In the genomic region with DNA sequence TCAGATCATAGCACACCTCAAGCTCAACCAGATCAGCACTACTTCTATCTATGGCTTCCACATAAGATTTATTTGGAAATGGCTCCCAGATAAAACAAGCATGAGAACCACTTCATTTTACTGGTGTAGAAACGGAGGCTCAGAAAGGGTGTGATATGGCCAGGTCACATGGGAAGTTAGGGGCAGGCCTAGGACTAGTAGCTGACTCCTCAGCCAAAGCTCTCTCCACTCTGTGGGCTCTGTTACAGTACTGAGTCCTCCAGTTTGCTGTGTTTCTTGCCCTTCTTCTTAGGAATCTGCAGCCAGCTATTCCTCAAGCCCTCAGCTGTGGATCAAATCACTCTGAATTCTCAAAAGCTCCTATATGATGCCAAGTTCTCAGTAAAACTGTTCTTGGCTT, we compare ENCODE assay signal across 16 cellular contexts. TPM values are rescaled to one million over a fixed set of nuclear protein-coding genes. Genes with fewer than 3 reads are reported as not detected.
"Had no signal": no experiment of that assay in that cellular context is flagged by ENCODE, and none has a peak within 500 bp of the region (broad histone marks: within the 10 kb centered on the region; RNA-seq: fewer than 3 reads in every experiment).

No MANE protein-coding gene starts in this region.

- H3K27ac Mint-ChIP-seq: activated CD4-positive, alpha-beta memory T cell treated with anti-CD3 and anti-CD28 coated beads for 36 hours; activated naive CD8-positive, alpha-beta T cell treated with anti-CD3 and anti-CD28 coated beads, Interleukin-2, amount 10 ng/mL, durations not matched to agents 7 days and 5 days; natural killer cell treated with Interleukin-12 subunit alpha and Interleukin-12 subunit beta and Interleukin-15 and Interleukin-18, amount 100 ng/mL, for 72 hours; stimulated activated naive CD8-positive, alpha-beta T cell treated with anti-CD3 and anti-CD28 coated beads, Interleukin-15, amount 100 ng/mL, for 72 hours; T-cell had no signal

- H3K9me3 Mint-ChIP-seq: activated CD4-positive, alpha-beta memory T cell treated with anti-CD3 and anti-CD28 coated beads for 36 hours; activated naive CD8-positive, alpha-beta T cell treated with anti-CD3 and anti-CD28 coated beads, Interleukin-2, amount 10 ng/mL, durations not matched to agents 7 days and 5 days; activated T-cell treated with anti-CD3 and anti-CD28 coated beads, Interleukin-2, amount 50 U/mL, for 4 hours; central memory CD8-positive, alpha-beta T cell; natural killer cell treated with Interleukin-12 subunit alpha and Interleukin-12 subunit beta and Interleukin-15 and Interleukin-18, amount 100 ng/mL, for 72 hours; stimulated activated naive CD8-positive, alpha-beta T cell treated with anti-CD3 and anti-CD28 coated beads, Interleukin-15, amount 100 ng/mL, for 72 hours; T-cell had no signal

- H3K4me1 Mint-ChIP-seq: activated naive CD8-positive, alpha-beta T cell treated with anti-CD3 and anti-CD28 coated beads, Interleukin-2, amount 10 ng/mL, durations not matched to agents 7 days and 5 days; central memory CD8-positive, alpha-beta T cell; stimulated activated naive CD8-positive, alpha-beta T cell treated with anti-CD3 and anti-CD28 coated beads, Interleukin-15, amount 100 ng/mL, for 72 hours; T-cell had no signal

- DNase-seq: activated CD4-positive, alpha-beta memory T cell treated with anti-CD3 and anti-CD28 coated beads for 36 hours; activated effector memory CD4-positive, alpha-beta T cell treated with anti-CD3 and anti-CD28 coated beads, Interleukin-2, amount 50 U/mL, for 16 hours; activated naive CD8-positive, alpha-beta T cell treated with anti-CD3 and anti-CD28 coated beads, Interleukin-2, amount 10 ng/mL, durations not matched to agents 7 days and 5 days; activated T-cell treated with anti-CD3 and anti-CD28 coated beads, Interleukin-2, amount 50 U/mL, for 4 hours; effector memory CD4-positive, alpha-beta T cell; stimulated activated CD4-positive, alpha-beta T cell treated with anti-CD3 and anti-CD28 coated beads, Interleukin-15, amount 100 ng/mL, for 24 hours; stimulated activated CD4-positive, alpha-beta T cell treated with anti-CD3 and anti-CD28 coated beads, Interleukin-4, amount 100 ng/mL, for 4 hours; stimulated activated naive CD8-positive, alpha-beta T cell treated with anti-CD3 and anti-CD28 coated beads, Interleukin-15, amount 100 ng/mL, for 72 hours; T-cell had no signal

- H3K4me3 Mint-ChIP-seq: activated CD4-positive, alpha-beta memory T cell treated with anti-CD3 and anti-CD28 coated beads for 36 hours; activated naive CD8-positive, alpha-beta T cell treated with anti-CD3 and anti-CD28 coated beads, Interleukin-2, amount 10 ng/mL, durations not matched to agents 7 days and 5 days; activated T-cell treated with anti-CD3 and anti-CD28 coated beads, Interleukin-2, amount 50 U/mL, for 4 hours; central memory CD8-positive, alpha-beta T cell; natural killer cell treated with Interleukin-12 subunit alpha and Interleukin-12 subunit beta and Interleukin-15 and Interleukin-18, amount 100 ng/mL, for 72 hours; stimulated activated naive CD8-positive, alpha-beta T cell treated with anti-CD3 and anti-CD28 coated beads, Interleukin-15, amount 100 ng/mL, for 72 hours; T-cell had no signal

- H3K4me3 ChIP-seq: hepatocyte, thoracic aorta had no signal

- H3K36me3 ChIP-seq: thoracic aorta had no signal

- H3K36me3 Mint-ChIP-seq: activated CD4-positive, alpha-beta memory T cell treated with anti-CD3 and anti-CD28 coated beads for 36 hours; activated naive CD8-positive, alpha-beta T cell treated with anti-CD3 and anti-CD28 coated beads, Interleukin-2, amount 10 ng/mL, durations not matched to agents 7 days and 5 days; natural killer cell treated with Interleukin-12 subunit alpha and Interleukin-12 subunit beta and Interleukin-15 and Interleukin-18, amount 100 ng/mL, for 72 hours; T-cell had no signal

- ATAC-seq: activated T-cell treated with anti-CD3 and anti-CD28 coated beads, Interleukin-2, amount 50 U/mL, for 4 hours; natural killer cell treated with Interleukin-12 subunit alpha and Interleukin-12 subunit beta and Interleukin-15 and Interleukin-18, amount 100 ng/mL, for 72 hours; stimulated activated naive CD8-positive, alpha-beta T cell treated with anti-CD3 and anti-CD28 coated beads, Interleukin-15, amount 100 ng/mL, for 72 hours; T-cell had no signal

- H3K27ac ChIP-seq: hepatocyte, thoracic aorta had no signal

- H3K27me3 ChIP-seq: hepatocyte had no signal

- H3K9me3 ChIP-seq: thoracic aorta had no signal

RNA-seq across cellular contexts. Expression of gene ADGRF1, which starts 42.4 kb away (rescaled TPM):
- total RNA-seq: activated CD4-positive, alpha-beta memory T cell treated with anti-CD3 and anti-CD28 coated beads for 36 hours; activated naive CD8-positive, alpha-beta T cell treated with anti-CD3 and anti-CD28 coated beads, Interleukin-2, amount 10 ng/mL, durations not matched to agents 7 days and 5 days; lung microvascular endothelial cell; natural killer cell treated with Interleukin-12 subunit alpha and Interleukin-12 subunit beta and Interleukin-15 and Interleukin-18, amount 100 ng/mL, for 72 hours; omental fat pad; skeletal muscle tissue; thoracic aorta had no signal
